In the genomic region with DNA sequence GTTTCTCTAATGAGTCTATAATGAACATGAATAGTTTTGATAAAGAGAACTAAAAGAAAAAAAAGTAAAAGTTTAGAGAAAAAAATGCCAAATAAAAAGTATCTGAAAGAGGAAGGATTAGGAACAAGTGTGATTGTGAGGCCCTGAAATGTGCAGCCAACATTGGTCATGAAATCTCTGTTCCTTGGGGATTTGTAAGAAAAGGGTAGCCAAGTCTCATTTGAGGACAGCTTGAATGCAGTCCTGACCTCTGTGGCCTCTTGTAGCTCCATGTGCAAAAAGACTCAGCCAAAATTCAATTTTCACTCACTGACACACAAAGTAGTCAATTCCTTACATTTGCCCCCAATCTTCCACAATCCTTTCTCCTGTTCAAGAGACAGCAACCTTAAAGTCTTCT, we compare ENCODE assay signal across 24 cellular contexts.
DNase-seq lines count a peak whose midpoint lies in the region; ATAC-seq and TF ChIP-seq lines count a peak whose summit lies in the region.
"Had no signal": no experiment of that assay in that cellular context is flagged by ENCODE, and none has a peak within 500 bp of the region (broad histone marks: within the 10 kb centered on the region; RNA-seq: fewer than 3 reads in every experiment).

No MANE protein-coding gene starts in this region.

- H3K4me3 Mint-ChIP-seq in T-helper 17 cell, result no peak overlapping the region
- H3K4me3 Mint-ChIP-seq in stimulated activated memory B cell treated with anti-CD40 and anti-IgM and Interleukin-4, amounts not matched to agents 10 μg/mL and 1 μg/mL and 100 μg/mL, for 72 hours, result no peak overlapping the region
- H3K4me3 Mint-ChIP-seq: activated CD4-positive, alpha-beta T cell treated with anti-CD3 and anti-CD28 coated beads, Interleukin-2, amount 10 ng/mL, durations not matched to agents 24 days and 14 days; activated naive CD8-positive, alpha-beta T cell; mesothelial cell of epicardium; nephron progenitor cell; T-helper 1 cell treated with Interleukin-12 subunit alpha and Interleukin-12 subunit beta and Interleukin-4 antibody, amounts not matched to agents 30 μg/mL and 1 μg/mL, for 36 hours had no signal

- H3K4me1 Mint-ChIP-seq in T-helper 17 cell, result peaks cover 31% of the 10 kb centered on the region
- H3K4me1 Mint-ChIP-seq in stimulated activated memory B cell treated with anti-CD40 and anti-IgM and Interleukin-4, amounts not matched to agents 10 μg/mL and 1 μg/mL and 100 μg/mL, for 72 hours, result peaks cover 64% of the 10 kb centered on the region
- H3K4me1 Mint-ChIP-seq: mesothelial cell of epicardium had no signal

- no peaks in the 10 kb centered on the region for H4K20me1 ChIP-seq in DOHH2 (ENCODE audit: control insufficient read depth, insufficient read depth, low read depth, low read length)

- H3K9me3 Mint-ChIP-seq in stimulated activated memory B cell treated with anti-CD40 and anti-IgM and Interleukin-4, amounts not matched to agents 10 μg/mL and 1 μg/mL and 100 μg/mL, for 72 hours, result no peaks in the 10 kb centered on the region
- H3K9me3 Mint-ChIP-seq: activated CD4-positive, alpha-beta T cell treated with anti-CD3 and anti-CD28 coated beads, Interleukin-2, amount 10 ng/mL, durations not matched to agents 24 days and 14 days had no signal

- H3K4me2 ChIP-seq in DOHH2 (ENCODE audit: low read length), result peak overlapping the region; percentile 91
- H3K4me2 ChIP-seq: PC-9 had no signal

- peaks cover 81% of the 10 kb centered on the region for H3K79me2 ChIP-seq in DOHH2 (ENCODE audit: control insufficient read depth, low read length)

- DNase-seq in T-helper 17 cell (no peak), left cardiac atrium (no peak), glomerular visceral epithelial cell (ENCODE audit: extremely low spot score) (no peak), SHP77 (lab: John Stamatoyannopoulos, UW) (no peak), NCI-H345 treated with DMSO at 0.1 percent for 48 hours (lab: John Stamatoyannopoulos, UW; ENCODE audit: unreplicated experiment) (no peak)
- DNase-seq: activated CD4-positive, alpha-beta T cell treated with anti-CD3 and anti-CD28 coated beads, Interleukin-2, amount 10 ng/mL, durations not matched to agents 24 days and 14 days; activated CD8-positive, alpha-beta memory T cell treated with anti-CD3 and anti-CD28 coated beads, Interleukin-2, amount 50 U/mL, for 4 hours; effector CD4-positive, alpha-beta T cell; esophagus squamous epithelium; NCI-H187; NCI-H226; NCI-H774; nephron progenitor cell; PC-9; posterior cingulate gyrus; uterus had no signal

- H3K4me1 ChIP-seq in DOHH2 (ENCODE audit: control insufficient read depth, low read length), result peaks cover 91% of the 10 kb centered on the region
- H3K4me1 ChIP-seq: esophagus squamous epithelium, SJSA1 had no signal

- H3K4me3 ChIP-seq in DOHH2 (ENCODE audit: low read length), result peak overlapping the region; percentile 69
- H3K4me3 ChIP-seq: esophagus squamous epithelium, gastroesophageal sphincter, PC-9, SJSA1, uterus had no signal

- H3F3A ChIP-seq in DOHH2 (ENCODE audit: control insufficient read depth, insufficient read depth), result peaks cover 25% of the 10 kb centered on the region

- TF ChIP-seq CTCF in DOHH2 (IDR thresholded peaks at IDR 0.05; ENCODE audit: low read depth, low read length, poor library complexity, severe bottlenecking), result no peak

- intact Hi-C loops in left cardiac atrium (cut with DNase I), result no loop called here

- H3K27ac Mint-ChIP-seq in T-helper 17 cell, result peak overlapping the region; percentile 45
- H3K27ac Mint-ChIP-seq in stimulated activated memory B cell treated with anti-CD40 and anti-IgM and Interleukin-4, amounts not matched to agents 10 μg/mL and 1 μg/mL and 100 μg/mL, for 72 hours, result peak overlapping the region; percentile 75
- H3K27ac Mint-ChIP-seq: activated CD4-positive, alpha-beta T cell treated with anti-CD3 and anti-CD28 coated beads, Interleukin-2, amount 10 ng/mL, durations not matched to agents 24 days and 14 days; activated naive CD8-positive, alpha-beta T cell; activated T-helper 2 cell treated with anti-CD3 and anti-CD28 coated beads, Interferon-gamma antibody, Interleukin-2, Interleukin-4, amounts not matched to agents 10 μg/mL and 5 μg/mL and 100 μg/mL, durations not matched to agents 14 hours and 24 hours and 36 hours; mesothelial cell of epicardium; T-helper 1 cell treated with Interleukin-12 subunit alpha and Interleukin-12 subunit beta and Interleukin-4 antibody, amounts not matched to agents 30 μg/mL and 1 μg/mL, for 36 hours had no signal

- H3K27me3 ChIP-seq in DOHH2 (ENCODE audit: control insufficient read depth, low read length), result no peaks in the 10 kb centered on the region
- H3K27me3 ChIP-seq: esophagus squamous epithelium, gastroesophageal sphincter, SJSA1, uterus had no signal

- H3K27ac ChIP-seq in DOHH2 (ENCODE audit: low read depth, low read length), result peak overlapping the region; percentile 99
- H3K27ac ChIP-seq: esophagus squamous epithelium, PC-9, SJSA1, uterus had no signal

- H3K36me3 ChIP-seq in DOHH2 (ENCODE audit: control insufficient read depth, low read length), result peaks cover 33% of the 10 kb centered on the region
- H3K36me3 ChIP-seq: esophagus squamous epithelium, gastroesophageal sphincter, SJSA1, uterus had no signal

- ATAC-seq in T-helper 17 cell (no peak), left cardiac atrium (peak; percentile 60 to 94)
- no peak for ATAC-seq in stimulated activated memory B cell treated with anti-CD40 and anti-IgM and Interleukin-4, amounts not matched to agents 10 μg/mL and 1 μg/mL and 100 μg/mL, for 72 hours
- ATAC-seq: gastroesophageal sphincter had no signal

- H3K9me2 ChIP-seq in DOHH2 (replicated peaks; ENCODE audit: control insufficient read depth, low read length), result no peaks in the 10 kb centered on the region

- H3K9me3 ChIP-seq in DOHH2 (ENCODE audit: control insufficient read depth, insufficient read depth, low read length), result no peaks in the 10 kb centered on the region; the same call in 1 of the 2 replicates
- no peaks in the 10 kb centered on the region for H3K9me3 ChIP-seq in T-helper 17 cell (ENCODE audit: control insufficient read depth, low read length, poor library complexity, severe bottlenecking)
- H3K9me3 ChIP-seq: esophagus squamous epithelium, gastroesophageal sphincter, SJSA1, uterus had no signal

- no peaks in the 10 kb centered on the region for H3K27me3 Mint-ChIP-seq in T-helper 17 cell
- no peaks in the 10 kb centered on the region for H3K27me3 Mint-ChIP-seq in stimulated activated memory B cell treated with anti-CD40 and anti-IgM and Interleukin-4, amounts not matched to agents 10 μg/mL and 1 μg/mL and 100 μg/mL, for 72 hours
- H3K27me3 Mint-ChIP-seq: activated CD4-positive, alpha-beta T cell treated with anti-CD3 and anti-CD28 coated beads, Interleukin-2, amount 10 ng/mL, durations not matched to agents 24 days and 14 days; activated naive CD8-positive, alpha-beta T cell had no signal

- H3K36me3 Mint-ChIP-seq in T-helper 17 cell (ENCODE audit: low read depth), result peaks cover 2% of the 10 kb centered on the region
- peaks cover 17% of the 10 kb centered on the region for H3K36me3 Mint-ChIP-seq in stimulated activated memory B cell treated with anti-CD40 and anti-IgM and Interleukin-4, amounts not matched to agents 10 μg/mL and 1 μg/mL and 100 μg/mL, for 72 hours

Comparison
In these comparisons a context has a peak if more than half of its experiments do, and no peak if none do; other contexts are left out.
1. ATAC-seq: peak in left cardiac atrium (2 of 2); none in T-helper 17 cell (single experiment) and stimulated activated memory B cell treated with anti-CD40 and anti-IgM and Interleukin-4, amounts not matched to agents 10 μg/mL and 1 μg/mL and 100 μg/mL, for 72 hours (single experiment).